Comparison of ENCODE assay signal across 1 cellular context in the genomic region with DNA sequence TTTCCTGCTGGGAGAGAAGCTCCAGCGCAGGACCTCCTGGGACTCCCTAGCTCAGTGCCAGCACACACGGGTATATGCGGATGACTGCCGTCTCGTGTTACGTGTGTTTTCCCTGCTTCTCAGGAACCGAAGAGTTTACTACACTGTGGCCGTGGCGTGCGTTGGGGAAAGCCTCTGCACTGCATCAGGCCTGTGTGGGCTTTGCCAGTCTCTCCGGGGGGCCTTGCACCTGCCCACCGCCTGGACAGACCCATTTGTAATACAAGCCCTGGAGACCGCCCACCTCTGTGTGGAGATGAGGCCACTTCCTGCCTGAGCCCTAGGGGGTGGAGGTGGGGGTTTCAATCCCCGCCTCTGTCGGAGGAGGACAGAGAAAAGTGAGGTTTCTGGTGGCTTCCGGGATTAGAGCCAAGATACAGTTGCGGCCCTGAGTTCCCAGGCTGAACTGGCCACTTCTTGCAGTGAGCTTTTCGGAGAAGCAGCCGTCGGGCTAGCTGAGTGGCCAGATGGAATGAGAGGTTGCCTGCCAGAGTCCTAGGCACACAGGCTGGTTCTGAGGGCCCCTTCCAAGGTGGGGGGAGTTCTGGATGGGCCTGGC.
TF ChIP-seq lines count a peak whose summit lies in the region.

No MANE protein-coding gene starts in this region.

TF ChIP-seq in HEK293, 187 proteins besides CTCF, POLR2A, EP300 and RAD21 (continued from another document and continues in another):
- TF ChIP-seq, protein P1, sequence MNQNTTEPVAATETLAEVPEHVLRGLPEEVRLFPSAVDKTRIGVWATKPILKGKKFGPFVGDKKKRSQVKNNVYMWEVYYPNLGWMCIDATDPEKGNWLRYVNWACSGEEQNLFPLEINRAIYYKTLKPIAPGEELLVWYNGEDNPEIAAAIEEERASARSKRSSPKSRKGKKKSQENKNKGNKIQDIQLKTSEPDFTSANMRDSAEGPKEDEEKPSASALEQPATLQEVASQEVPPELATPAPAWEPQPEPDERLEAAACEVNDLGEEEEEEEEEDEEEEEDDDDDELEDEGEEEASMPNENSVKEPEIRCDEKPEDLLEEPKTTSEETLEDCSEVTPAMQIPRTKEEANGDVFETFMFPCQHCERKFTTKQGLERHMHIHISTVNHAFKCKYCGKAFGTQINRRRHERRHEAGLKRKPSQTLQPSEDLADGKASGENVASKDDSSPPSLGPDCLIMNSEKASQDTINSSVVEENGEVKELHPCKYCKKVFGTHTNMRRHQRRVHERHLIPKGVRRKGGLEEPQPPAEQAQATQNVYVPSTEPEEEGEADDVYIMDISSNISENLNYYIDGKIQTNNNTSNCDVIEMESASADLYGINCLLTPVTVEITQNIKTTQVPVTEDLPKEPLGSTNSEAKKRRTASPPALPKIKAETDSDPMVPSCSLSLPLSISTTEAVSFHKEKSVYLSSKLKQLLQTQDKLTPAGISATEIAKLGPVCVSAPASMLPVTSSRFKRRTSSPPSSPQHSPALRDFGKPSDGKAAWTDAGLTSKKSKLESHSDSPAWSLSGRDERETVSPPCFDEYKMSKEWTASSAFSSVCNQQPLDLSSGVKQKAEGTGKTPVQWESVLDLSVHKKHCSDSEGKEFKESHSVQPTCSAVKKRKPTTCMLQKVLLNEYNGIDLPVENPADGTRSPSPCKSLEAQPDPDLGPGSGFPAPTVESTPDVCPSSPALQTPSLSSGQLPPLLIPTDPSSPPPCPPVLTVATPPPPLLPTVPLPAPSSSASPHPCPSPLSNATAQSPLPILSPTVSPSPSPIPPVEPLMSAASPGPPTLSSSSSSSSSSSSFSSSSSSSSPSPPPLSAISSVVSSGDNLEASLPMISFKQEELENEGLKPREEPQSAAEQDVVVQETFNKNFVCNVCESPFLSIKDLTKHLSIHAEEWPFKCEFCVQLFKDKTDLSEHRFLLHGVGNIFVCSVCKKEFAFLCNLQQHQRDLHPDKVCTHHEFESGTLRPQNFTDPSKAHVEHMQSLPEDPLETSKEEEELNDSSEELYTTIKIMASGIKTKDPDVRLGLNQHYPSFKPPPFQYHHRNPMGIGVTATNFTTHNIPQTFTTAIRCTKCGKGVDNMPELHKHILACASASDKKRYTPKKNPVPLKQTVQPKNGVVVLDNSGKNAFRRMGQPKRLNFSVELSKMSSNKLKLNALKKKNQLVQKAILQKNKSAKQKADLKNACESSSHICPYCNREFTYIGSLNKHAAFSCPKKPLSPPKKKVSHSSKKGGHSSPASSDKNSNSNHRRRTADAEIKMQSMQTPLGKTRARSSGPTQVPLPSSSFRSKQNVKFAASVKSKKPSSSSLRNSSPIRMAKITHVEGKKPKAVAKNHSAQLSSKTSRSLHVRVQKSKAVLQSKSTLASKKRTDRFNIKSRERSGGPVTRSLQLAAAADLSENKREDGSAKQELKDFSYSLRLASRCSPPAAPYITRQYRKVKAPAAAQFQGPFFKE (tag by site-specific recombination; IDR thresholded peaks at IDR 0.05; ENCODE audit: borderline replicate concordance): no peak
- TF ChIP-seq SP7 (tag by site-specific recombination; IDR thresholded peaks at IDR 0.05): peak; percentile 96
- no peak for TF ChIP-seq ZNF610 (tag by site-specific recombination; IDR thresholded peaks at IDR 0.05; ENCODE audit: borderline replicate concordance)
- no peak for TF ChIP-seq ZNF292 (tag by site-specific recombination; IDR thresholded peaks at IDR 0.05; ENCODE audit: borderline replicate concordance, low read depth)
- TF ChIP-seq ZNF184 (tag by site-specific recombination; IDR thresholded peaks at IDR 0.05): no peak; the same call in 1 of the 2 replicates
- no peak for TF ChIP-seq ZNF585B (tag by site-specific recombination; IDR thresholded peaks at IDR 0.05)
- no peak for TF ChIP-seq OSR2 (tag by site-specific recombination; IDR thresholded peaks at IDR 0.05)
- no peak for TF ChIP-seq ZFP41 (tag by site-specific recombination; IDR thresholded peaks at IDR 0.05; ENCODE audit: borderline replicate concordance)
- TF ChIP-seq, protein P2, sequence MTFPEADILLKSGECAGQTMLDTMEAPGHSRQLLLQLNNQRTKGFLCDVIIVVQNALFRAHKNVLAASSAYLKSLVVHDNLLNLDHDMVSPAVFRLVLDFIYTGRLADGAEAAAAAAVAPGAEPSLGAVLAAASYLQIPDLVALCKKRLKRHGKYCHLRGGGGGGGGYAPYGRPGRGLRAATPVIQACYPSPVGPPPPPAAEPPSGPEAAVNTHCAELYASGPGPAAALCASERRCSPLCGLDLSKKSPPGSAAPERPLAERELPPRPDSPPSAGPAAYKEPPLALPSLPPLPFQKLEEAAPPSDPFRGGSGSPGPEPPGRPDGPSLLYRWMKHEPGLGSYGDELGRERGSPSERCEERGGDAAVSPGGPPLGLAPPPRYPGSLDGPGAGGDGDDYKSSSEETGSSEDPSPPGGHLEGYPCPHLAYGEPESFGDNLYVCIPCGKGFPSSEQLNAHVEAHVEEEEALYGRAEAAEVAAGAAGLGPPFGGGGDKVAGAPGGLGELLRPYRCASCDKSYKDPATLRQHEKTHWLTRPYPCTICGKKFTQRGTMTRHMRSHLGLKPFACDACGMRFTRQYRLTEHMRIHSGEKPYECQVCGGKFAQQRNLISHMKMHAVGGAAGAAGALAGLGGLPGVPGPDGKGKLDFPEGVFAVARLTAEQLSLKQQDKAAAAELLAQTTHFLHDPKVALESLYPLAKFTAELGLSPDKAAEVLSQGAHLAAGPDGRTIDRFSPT (tag by site-specific recombination; IDR thresholded peaks at IDR 0.05): peak; percentile 78
- no peak for TF ChIP-seq ZNF354C (tag by site-specific recombination; IDR thresholded peaks at IDR 0.05; ENCODE audit: borderline replicate concordance, low read depth)
- peak; percentile 62; the same call in 1 of the 2 replicates for TF ChIP-seq KLF16 (tag by site-specific recombination; IDR thresholded peaks at IDR 0.05)
- TF ChIP-seq ZNF202 (tag by site-specific recombination; IDR thresholded peaks at IDR 0.05; ENCODE audit: borderline replicate concordance): no peak
- TF ChIP-seq, protein P3, sequence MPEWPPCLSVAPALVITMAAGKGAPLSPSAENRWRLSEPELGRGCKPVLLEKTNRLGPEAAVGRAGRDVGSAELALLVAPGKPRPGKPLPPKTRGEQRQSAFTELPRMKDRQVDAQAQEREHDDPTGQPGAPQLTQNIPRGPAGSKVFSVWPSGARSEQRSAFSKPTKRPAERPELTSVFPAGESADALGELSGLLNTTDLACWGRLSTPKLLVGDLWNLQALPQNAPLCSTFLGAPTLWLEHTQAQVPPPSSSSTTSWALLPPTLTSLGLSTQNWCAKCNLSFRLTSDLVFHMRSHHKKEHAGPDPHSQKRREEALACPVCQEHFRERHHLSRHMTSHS (tag by site-specific recombination; IDR thresholded peaks at IDR 0.05): no peak
- no peak for TF ChIP-seq ZNF677 (tag by site-specific recombination; IDR thresholded peaks at IDR 0.05)
- TF ChIP-seq ZNF24 (tag by site-specific recombination; IDR thresholded peaks at IDR 0.05): peak; percentile 73
- TF ChIP-seq ZNF350 (tag by site-specific recombination; IDR thresholded peaks at IDR 0.05): no peak
- no peak for TF ChIP-seq ZNF658 (tag by site-specific recombination; IDR thresholded peaks at IDR 0.05)
- no peak for TF ChIP-seq ZNF791 (tag by site-specific recombination; IDR thresholded peaks at IDR 0.05)
- no peak for TF ChIP-seq ZNF416 (tag by site-specific recombination; IDR thresholded peaks at IDR 0.05)
- TF ChIP-seq SCRT2 (tag by site-specific recombination; IDR thresholded peaks at IDR 0.05): no peak
- TF ChIP-seq ZNF555 (tag by site-specific recombination; conservative IDR thresholded peaks at IDR 0.05): no peak
- no peak for TF ChIP-seq ZBTB7A (tag by site-specific recombination; IDR thresholded peaks at IDR 0.05; ENCODE audit: low read depth)
- TF ChIP-seq ZNF561 (tag by site-specific recombination; IDR thresholded peaks at IDR 0.05; ENCODE audit: borderline replicate concordance): peak; percentile 86
- TF ChIP-seq ZNF16 (tag by site-specific recombination; IDR thresholded peaks at IDR 0.05; ENCODE audit: low read depth): no peak
- no peak for TF ChIP-seq BCL11B (tag by site-specific recombination; IDR thresholded peaks at IDR 0.05; ENCODE audit: low read depth)
- TF ChIP-seq ZNF76 (tag by site-specific recombination; IDR thresholded peaks at IDR 0.05; ENCODE audit: borderline replicate concordance, low read depth): no peak
- TF ChIP-seq ZNF48 (tag by site-specific recombination; IDR thresholded peaks at IDR 0.05): no peak
- no peak for TF ChIP-seq PRDM1 (tag by site-specific recombination; IDR thresholded peaks at IDR 0.05)
- no peak for TF ChIP-seq ZNF473 (tag by site-specific recombination; IDR thresholded peaks at IDR 0.05)
- TF ChIP-seq, protein P4, sequence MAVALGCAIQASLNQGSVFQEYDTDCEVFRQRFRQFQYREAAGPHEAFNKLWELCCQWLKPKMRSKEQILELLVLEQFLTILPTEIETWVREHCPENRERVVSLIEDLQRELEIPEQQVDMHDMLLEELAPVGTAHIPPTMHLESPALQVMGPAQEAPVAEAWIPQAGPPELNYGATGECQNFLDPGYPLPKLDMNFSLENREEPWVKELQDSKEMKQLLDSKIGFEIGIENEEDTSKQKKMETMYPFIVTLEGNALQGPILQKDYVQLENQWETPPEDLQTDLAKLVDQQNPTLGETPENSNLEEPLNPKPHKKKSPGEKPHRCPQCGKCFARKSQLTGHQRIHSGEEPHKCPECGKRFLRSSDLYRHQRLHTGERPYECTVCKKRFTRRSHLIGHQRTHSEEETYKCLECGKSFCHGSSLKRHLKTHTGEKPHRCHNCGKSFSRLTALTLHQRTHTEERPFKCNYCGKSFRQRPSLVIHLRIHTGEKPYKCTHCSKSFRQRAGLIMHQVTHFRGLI (tag by site-specific recombination; IDR thresholded peaks at IDR 0.05): peak; percentile 77
- TF ChIP-seq, protein P5, sequence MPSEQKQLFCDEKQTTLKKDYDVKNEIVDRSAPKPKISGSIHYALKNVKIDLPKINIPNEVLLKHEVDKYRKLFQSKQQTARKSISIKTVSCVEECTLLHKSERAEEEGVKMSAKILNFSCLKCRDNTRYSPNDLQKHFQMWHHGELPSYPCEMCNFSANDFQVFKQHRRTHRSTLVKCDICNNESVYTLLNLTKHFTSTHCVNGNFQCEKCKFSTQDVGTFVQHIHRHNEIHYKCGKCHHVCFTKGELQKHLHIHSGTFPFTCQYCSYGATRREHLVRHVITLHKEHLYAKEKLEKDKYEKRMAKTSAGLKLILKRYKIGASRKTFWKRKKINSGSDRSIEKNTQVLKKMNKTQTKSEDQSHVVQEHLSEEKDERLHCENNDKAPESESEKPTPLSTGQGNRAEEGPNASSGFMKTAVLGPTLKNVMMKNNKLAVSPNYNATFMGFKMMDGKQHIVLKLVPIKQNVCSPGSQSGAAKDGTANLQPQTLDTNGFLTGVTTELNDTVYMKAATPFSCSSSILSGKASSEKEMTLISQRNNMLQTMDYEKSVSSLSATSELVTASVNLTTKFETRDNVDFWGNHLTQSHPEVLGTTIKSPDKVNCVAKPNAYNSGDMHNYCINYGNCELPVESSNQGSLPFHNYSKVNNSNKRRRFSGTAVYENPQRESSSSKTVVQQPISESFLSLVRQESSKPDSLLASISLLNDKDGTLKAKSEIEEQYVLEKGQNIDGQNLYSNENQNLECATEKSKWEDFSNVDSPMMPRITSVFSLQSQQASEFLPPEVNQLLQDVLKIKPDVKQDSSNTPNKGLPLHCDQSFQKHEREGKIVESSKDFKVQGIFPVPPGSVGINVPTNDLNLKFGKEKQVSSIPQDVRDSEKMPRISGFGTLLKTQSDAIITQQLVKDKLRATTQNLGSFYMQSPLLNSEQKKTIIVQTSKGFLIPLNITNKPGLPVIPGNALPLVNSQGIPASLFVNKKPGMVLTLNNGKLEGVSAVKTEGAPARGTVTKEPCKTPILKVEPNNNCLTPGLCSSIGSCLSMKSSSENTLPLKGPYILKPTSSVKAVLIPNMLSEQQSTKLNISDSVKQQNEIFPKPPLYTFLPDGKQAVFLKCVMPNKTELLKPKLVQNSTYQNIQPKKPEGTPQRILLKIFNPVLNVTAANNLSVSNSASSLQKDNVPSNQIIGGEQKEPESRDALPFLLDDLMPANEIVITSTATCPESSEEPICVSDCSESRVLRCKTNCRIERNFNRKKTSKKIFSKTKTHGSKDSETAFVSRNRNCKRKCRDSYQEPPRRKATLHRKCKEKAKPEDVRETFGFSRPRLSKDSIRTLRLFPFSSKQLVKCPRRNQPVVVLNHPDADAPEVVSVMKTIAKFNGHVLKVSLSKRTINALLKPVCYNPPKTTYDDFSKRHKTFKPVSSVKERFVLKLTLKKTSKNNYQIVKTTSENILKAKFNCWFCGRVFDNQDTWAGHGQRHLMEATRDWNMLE (tag by site-specific recombination; conservative IDR thresholded peaks at IDR 0.05; ENCODE audit: low read depth): 0 out of 2 replicates have a peak, but pooled peaks have one; percentile 16
- TF ChIP-seq MYNN (tag by site-specific recombination; IDR thresholded peaks at IDR 0.05; ENCODE audit: borderline replicate concordance): no peak
- TF ChIP-seq GFI1B (tag by site-specific recombination; IDR thresholded peaks at IDR 0.05): no peak
- TF ChIP-seq ZNF394 (tag by site-specific recombination; IDR thresholded peaks at IDR 0.05; ENCODE audit: borderline replicate concordance): peak; percentile 77
- no peak for TF ChIP-seq SCRT1 (tag by site-specific recombination; IDR thresholded peaks at IDR 0.05; ENCODE audit: borderline replicate concordance)
- no peak for TF ChIP-seq ZNF664 (tag by site-specific recombination; IDR thresholded peaks at IDR 0.05)
- TF ChIP-seq GLIS2 (tag by site-specific recombination; IDR thresholded peaks at IDR 0.05): peak; percentile 75
- TF ChIP-seq GLI2 (tag by site-specific recombination; IDR thresholded peaks at IDR 0.05; ENCODE audit: borderline replicate concordance, low read depth): no peak
- TF ChIP-seq, protein P6, sequence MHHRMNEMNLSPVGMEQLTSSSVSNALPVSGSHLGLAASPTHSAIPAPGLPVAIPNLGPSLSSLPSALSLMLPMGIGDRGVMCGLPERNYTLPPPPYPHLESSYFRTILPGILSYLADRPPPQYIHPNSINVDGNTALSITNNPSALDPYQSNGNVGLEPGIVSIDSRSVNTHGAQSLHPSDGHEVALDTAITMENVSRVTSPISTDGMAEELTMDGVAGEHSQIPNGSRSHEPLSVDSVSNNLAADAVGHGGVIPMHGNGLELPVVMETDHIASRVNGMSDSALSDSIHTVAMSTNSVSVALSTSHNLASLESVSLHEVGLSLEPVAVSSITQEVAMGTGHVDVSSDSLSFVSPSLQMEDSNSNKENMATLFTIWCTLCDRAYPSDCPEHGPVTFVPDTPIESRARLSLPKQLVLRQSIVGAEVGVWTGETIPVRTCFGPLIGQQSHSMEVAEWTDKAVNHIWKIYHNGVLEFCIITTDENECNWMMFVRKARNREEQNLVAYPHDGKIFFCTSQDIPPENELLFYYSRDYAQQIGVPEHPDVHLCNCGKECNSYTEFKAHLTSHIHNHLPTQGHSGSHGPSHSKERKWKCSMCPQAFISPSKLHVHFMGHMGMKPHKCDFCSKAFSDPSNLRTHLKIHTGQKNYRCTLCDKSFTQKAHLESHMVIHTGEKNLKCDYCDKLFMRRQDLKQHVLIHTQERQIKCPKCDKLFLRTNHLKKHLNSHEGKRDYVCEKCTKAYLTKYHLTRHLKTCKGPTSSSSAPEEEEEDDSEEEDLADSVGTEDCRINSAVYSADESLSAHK (tag by site-specific recombination; IDR thresholded peaks at IDR 0.05): peak; percentile 83
- TF ChIP-seq ZNF747 (tag by site-specific recombination; IDR thresholded peaks at IDR 0.05): no peak
- TF ChIP-seq ZNF211 (tag by site-specific recombination; IDR thresholded peaks at IDR 0.05; ENCODE audit: low read depth): no peak
